Comparison of ENCODE assay signal across 13 cellular contexts in the genomic region with DNA sequence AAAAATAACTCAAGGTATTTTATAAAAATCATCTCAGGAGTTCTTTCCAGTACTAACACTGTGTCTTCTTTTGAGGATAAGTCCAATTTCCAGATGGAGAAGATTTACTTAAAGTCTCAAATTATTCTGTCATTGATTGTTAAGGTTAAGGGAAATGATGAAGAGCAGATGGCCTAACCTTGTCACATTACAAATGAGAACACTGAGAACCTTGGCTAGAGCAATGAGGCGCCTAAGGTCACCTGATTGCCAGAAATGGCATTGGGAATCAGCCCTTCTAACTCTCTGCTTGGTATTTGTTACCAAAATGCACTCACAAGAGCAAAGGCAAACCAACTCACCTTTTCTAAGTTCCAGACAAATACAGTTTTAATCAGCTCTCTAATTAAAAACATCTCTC.
DNase-seq lines count a peak whose midpoint lies in the region; ATAC-seq and TF ChIP-seq lines count a peak whose summit lies in the region.
"Had no signal": no experiment of that assay in that cellular context is flagged by ENCODE, and none has a peak within 500 bp of the region (broad histone marks: within the 10 kb centered on the region; RNA-seq: fewer than 3 reads in every experiment).

No MANE protein-coding gene starts in this region.

- peaks cover 34% of the 10 kb centered on the region for H3K9me3 ChIP-seq in left ventricle myocardium inferior (replicated peaks)
- H3K9me3 ChIP-seq in SK-N-SH, result no peaks in the 10 kb centered on the region
- H3K9me3 ChIP-seq in muscle layer of colon (ENCODE audit: low read length), result peaks cover 10% of the 10 kb centered on the region
- no peaks in the 10 kb centered on the region for H3K9me3 ChIP-seq in right lobe of liver
- H3K9me3 ChIP-seq: BE2C had no signal

- peak; percentile 76 for ATAC-seq in left ventricle myocardium superior
- ATAC-seq in right lobe of liver, result no peak
- ATAC-seq: A549 had no signal

- H3K9me2 ChIP-seq in SK-N-SH, result no peaks in the 10 kb centered on the region

- TF ChIP-seq POLR2A in right lobe of liver (IDR thresholded peaks at IDR 0.05) (no peak), erythroblast (IDR thresholded peaks at IDR 0.05; ENCODE audit: low read length) (no peak)

- no peaks in the 10 kb centered on the region for H3K79me2 ChIP-seq in SK-N-SH (ENCODE audit: insufficient read depth)

- H3F3A ChIP-seq in SK-N-SH (replicated peaks; ENCODE audit: insufficient read depth), result no peaks in the 10 kb centered on the region

- TF ChIP-seq RAD21 in SK-N-SH (IDR thresholded peaks at IDR 0.05; ENCODE audit: low read length), result no peak

- no peak overlapping the region for H3K4me2 ChIP-seq in SK-N-SH
- H3K4me2 ChIP-seq: A549 had no signal

- no peaks in the 10 kb centered on the region for H4K20me1 ChIP-seq in SK-N-SH (ENCODE audit: insufficient read depth)

- CTCF ChIA-PET in SK-N-SH (lab: Yijun Ruan, JAX), result interaction anchor here (1.2 kb wide), 1 partner anchor 85 kb away, joined by 3 read pairs; no protein-coding TSS in a partner anchor

- no peak overlapping the region for H2AFZ ChIP-seq in SK-N-SH (ENCODE audit: low read depth)

- DNase-seq in left ventricle myocardium superior (no peak), left ventricle myocardium inferior (no peak), SK-N-SH (no peak), right lobe of liver (no peak), erythroblast (lab: John Stamatoyannopoulos, UW) (no peak), epidermal melanocyte (ENCODE audit: insufficient read length, low spot score) (no peak)
- DNase-seq: BE2C; CD4-positive, alpha-beta memory T cell; GOT3; H9 had no signal

- peaks cover 6% of the 10 kb centered on the region for H3K4me1 ChIP-seq in left ventricle myocardium inferior
- H3K4me1 ChIP-seq in SK-N-SH (ENCODE audit: control insufficient read depth in 1 of 2, insufficient read depth in 2 of 2, low read depth in 1 of 2, low read length in 1 of 2), result peaks cover 0 to 23% of the 10 kb centered on the region in 2 experiments; a peak in 2 of 4 replicates
- peaks cover 17% of the 10 kb centered on the region for H3K4me1 ChIP-seq in muscle layer of colon (ENCODE audit: insufficient read depth, low read length)
- H3K4me1 ChIP-seq in right lobe of liver, result no peaks in the 10 kb centered on the region
- H3K4me1 ChIP-seq: A549 had no signal

- H3K27ac ChIP-seq in left ventricle myocardium inferior (replicated peaks), result no peak overlapping the region
- peak overlapping the region in 1 of 2 experiments; percentile 72; a peak in 2 of 4 replicates for H3K27ac ChIP-seq in SK-N-SH (ENCODE audit: low read depth in 2 of 2, low read length in 1 of 2)
- H3K27ac ChIP-seq in muscle layer of colon (ENCODE audit: low read depth, low read length), result peak overlapping the region; percentile 41
- H3K27ac ChIP-seq in right lobe of liver, result no peak overlapping the region
- H3K27ac ChIP-seq: A549, C4-2B had no signal

- intact Hi-C loops in left ventricle myocardium superior (cut with micrococcal nuclease), result no loop called here
- intact Hi-C loops in left ventricle myocardium inferior (cut with micrococcal nuclease), result no loop called here
- intact Hi-C loops in right lobe of liver (cut with DNase I), result no loop called here

- TF ChIP-seq CTCF in left ventricle myocardium inferior (IDR thresholded peaks at IDR 0.05; ENCODE audit: borderline replicate concordance), result no peak
- no peak for TF ChIP-seq CTCF in SK-N-SH (IDR thresholded peaks at IDR 0.05)
- no peak for TF ChIP-seq CTCF in right lobe of liver (IDR thresholded peaks at IDR 0.05)

- POLR2A ChIA-PET in SK-N-SH (lab: Yijun Ruan, JAX), result no interaction called here

- 41% methylated on average over 1 of the region's 1 CpG for WGBS in SK-N-SH (ENCODE audit: low lambda C conversion rate)
- WGBS in right lobe of liver (ENCODE audit: insufficient coverage, low coverage, low lambda C conversion rate, missing lambda C conversion rate), result 60% methylated on average over 1 of the region's 1 CpG

- H3K27me3 ChIP-seq in left ventricle myocardium inferior (ENCODE audit: low read depth), result no peaks in the 10 kb centered on the region
- no peaks in the 10 kb centered on the region for H3K27me3 ChIP-seq in SK-N-SH (ENCODE audit: insufficient read depth)
- no peaks in the 10 kb centered on the region for H3K27me3 ChIP-seq in muscle layer of colon (ENCODE audit: control insufficient read depth in 1 of 2, insufficient read depth in 2 of 2, low read length in 2 of 2)
- no peaks in the 10 kb centered on the region for H3K27me3 ChIP-seq in right lobe of liver
- H3K27me3 ChIP-seq: BE2C had no signal

- peak in 1 of 2 experiments; percentile 49; a peak in 1 of 4 replicates for TF ChIP-seq EP300 in SK-N-SH (IDR thresholded peaks at IDR 0.05; ENCODE audit: borderline replicate concordance in 1 of 2, low read depth in 1 of 2, low read length in 1 of 2)

- peaks cover 5% of the 10 kb centered on the region for H3K36me3 ChIP-seq in left ventricle myocardium inferior
- no peaks in the 10 kb centered on the region for H3K36me3 ChIP-seq in SK-N-SH (replicated peaks in 1 of 2; ENCODE audit: control insufficient read depth in 1 of 2, insufficient read depth in 2 of 2, low read length in 1 of 2)
- no peaks in the 10 kb centered on the region for H3K36me3 ChIP-seq in muscle layer of colon (ENCODE audit: insufficient read depth, low read length)
- no peaks in the 10 kb centered on the region for H3K36me3 ChIP-seq in right lobe of liver
- H3K36me3 ChIP-seq: BE2C had no signal

- no peak overlapping the region for H3K9ac ChIP-seq in SK-N-SH
- H3K9ac ChIP-seq in muscle layer of colon (ENCODE audit: low read length), result no peak overlapping the region

- H3K4me3 ChIP-seq in left ventricle myocardium inferior, result no peak overlapping the region
- H3K4me3 ChIP-seq in SK-N-SH (ENCODE audit: low read depth in 2 of 2, low read length in 1 of 2), result no peak overlapping the region
- H3K4me3 ChIP-seq in muscle layer of colon (ENCODE audit: low read depth in 1 of 2, low read length in 2 of 2), result no peak overlapping the region
- no peak overlapping the region for H3K4me3 ChIP-seq in right lobe of liver
- H3K4me3 ChIP-seq: A549 had no signal

TF ChIP-seq in SK-N-SH, 30 proteins besides CTCF, POLR2A, EP300 and RAD21 (continues in another document):
- no peak for TF ChIP-seq TEAD4 (IDR thresholded peaks at IDR 0.05; ENCODE audit: borderline replicate concordance, insufficient read depth)
- TF ChIP-seq EZH2phosphoT487 (IDR thresholded peaks at IDR 0.05; ENCODE audit: borderline replicate concordance, low read depth), result no peak
- no peak for TF ChIP-seq MAX (IDR thresholded peaks at IDR 0.05; ENCODE audit: low read depth)
- TF ChIP-seq JUND (IDR thresholded peaks at IDR 0.05), result 0 out of 2 replicates have a peak, but pooled peaks have one; percentile 3
- TF ChIP-seq, protein P1, sequence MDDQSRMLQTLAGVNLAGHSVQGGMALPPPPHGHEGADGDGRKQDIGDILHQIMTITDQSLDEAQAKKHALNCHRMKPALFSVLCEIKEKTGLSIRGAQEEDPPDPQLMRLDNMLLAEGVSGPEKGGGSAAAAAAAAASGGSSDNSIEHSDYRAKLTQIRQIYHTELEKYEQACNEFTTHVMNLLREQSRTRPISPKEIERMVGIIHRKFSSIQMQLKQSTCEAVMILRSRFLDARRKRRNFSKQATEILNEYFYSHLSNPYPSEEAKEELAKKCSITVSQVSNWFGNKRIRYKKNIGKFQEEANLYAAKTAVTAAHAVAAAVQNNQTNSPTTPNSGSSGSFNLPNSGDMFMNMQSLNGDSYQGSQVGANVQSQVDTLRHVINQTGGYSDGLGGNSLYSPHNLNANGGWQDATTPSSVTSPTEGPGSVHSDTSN (IDR thresholded peaks at IDR 0.05), result peak; percentile 67
- TF ChIP-seq, protein P2, sequence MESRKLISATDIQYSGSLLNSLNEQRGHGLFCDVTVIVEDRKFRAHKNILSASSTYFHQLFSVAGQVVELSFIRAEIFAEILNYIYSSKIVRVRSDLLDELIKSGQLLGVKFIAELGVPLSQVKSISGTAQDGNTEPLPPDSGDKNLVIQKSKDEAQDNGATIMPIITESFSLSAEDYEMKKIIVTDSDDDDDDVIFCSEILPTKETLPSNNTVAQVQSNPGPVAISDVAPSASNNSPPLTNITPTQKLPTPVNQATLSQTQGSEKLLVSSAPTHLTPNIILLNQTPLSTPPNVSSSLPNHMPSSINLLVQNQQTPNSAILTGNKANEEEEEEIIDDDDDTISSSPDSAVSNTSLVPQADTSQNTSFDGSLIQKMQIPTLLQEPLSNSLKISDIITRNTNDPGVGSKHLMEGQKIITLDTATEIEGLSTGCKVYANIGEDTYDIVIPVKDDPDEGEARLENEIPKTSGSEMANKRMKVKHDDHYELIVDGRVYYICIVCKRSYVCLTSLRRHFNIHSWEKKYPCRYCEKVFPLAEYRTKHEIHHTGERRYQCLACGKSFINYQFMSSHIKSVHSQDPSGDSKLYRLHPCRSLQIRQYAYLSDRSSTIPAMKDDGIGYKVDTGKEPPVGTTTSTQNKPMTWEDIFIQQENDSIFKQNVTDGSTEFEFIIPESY (IDR thresholded peaks at IDR 0.05; ENCODE audit: borderline replicate concordance, low read depth), result no peak
- TF ChIP-seq RFX5 (IDR thresholded peaks at IDR 0.05; ENCODE audit: low read length), result no peak
- no peak for TF ChIP-seq RXRA (IDR thresholded peaks at IDR 0.05; ENCODE audit: borderline replicate concordance, low read depth)
- TF ChIP-seq ELF1 (IDR thresholded peaks at IDR 0.05), result no peak
- TF ChIP-seq POLR2AphosphoS5 (IDR thresholded peaks at IDR 0.05; ENCODE audit: low read depth, low read length), result peak; percentile 35; the same call in 1 of the 2 replicates
- TF ChIP-seq IRF3 (IDR thresholded peaks at IDR 0.05; ENCODE audit: low read depth, low read length), result no peak
- no peak for TF ChIP-seq GATA2 (CRISPR knock-in tag; IDR thresholded peaks at IDR 0.05)
- TF ChIP-seq FOXM1 (IDR thresholded peaks at IDR 0.05; ENCODE audit: low read depth), result no peak
- peak; percentile 84 for TF ChIP-seq TCF12 (IDR thresholded peaks at IDR 0.05)
- TF ChIP-seq MXI1 (IDR thresholded peaks at IDR 0.05; ENCODE audit: low read depth, low read length), result no peak
- no peak for TF ChIP-seq GABPA (IDR thresholded peaks at IDR 0.05; ENCODE audit: low read depth)
- TF ChIP-seq FOXJ3 (CRISPR knock-in tag; IDR thresholded peaks at IDR 0.05), result no peak
